ENCODE assay signal across 9 cellular contexts in the genomic region with DNA sequence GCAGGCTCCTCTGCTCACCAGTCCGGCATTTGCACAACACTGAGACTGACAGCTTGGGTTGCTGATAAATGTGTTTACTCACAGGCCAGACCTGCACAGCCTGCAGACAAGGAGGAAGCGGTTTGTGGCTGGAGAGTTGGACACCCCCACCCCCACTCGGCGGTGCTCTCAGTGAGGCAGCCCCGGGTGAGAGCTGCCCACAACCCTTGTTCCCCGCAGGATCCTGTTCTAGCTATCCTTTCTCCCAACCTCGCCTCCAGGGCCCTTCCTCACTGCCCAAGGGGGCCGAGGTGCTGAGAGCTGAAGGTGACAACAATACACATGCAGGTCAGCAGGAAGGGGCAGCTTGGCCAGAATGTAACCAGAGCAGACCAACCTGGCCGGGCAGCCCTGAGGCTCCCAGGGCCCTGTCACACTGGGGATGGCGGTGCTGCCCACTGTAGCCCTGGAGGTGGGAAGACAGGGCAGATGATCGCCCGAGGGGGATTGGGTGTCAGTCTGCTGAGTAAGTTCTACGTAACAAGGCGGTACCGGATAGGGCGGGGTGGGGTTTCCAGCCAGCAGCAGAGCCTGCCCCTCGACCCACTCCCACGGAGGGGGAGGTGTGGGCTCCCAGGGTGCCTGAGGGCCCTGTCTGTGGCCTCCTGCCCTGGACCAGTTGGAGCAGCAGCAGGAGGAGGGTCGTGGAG. TPM values are rescaled to one million over a fixed set of nuclear protein-coding genes. Genes with fewer than 3 reads are reported as not detected.
DNase-seq lines count a peak whose midpoint lies in the region; ATAC-seq and FAIRE-seq lines count a peak whose summit lies in the region.
"Had no signal": no experiment of that assay in that cellular context is flagged by ENCODE, and none has a peak within 500 bp of the region (broad histone marks: within the 10 kb centered on the region; RNA-seq: fewer than 3 reads in every experiment).

No MANE protein-coding gene starts in this region.

- peak overlapping the region in 9 of 10 donors; percentile 6 to 87 (median 62) for H3K4me3 Mint-ChIP-seq in naive thymus-derived CD8-positive, alpha-beta T cell

- peak; percentile 36 for ATAC-seq in GM18873 (IDR thresholded peaks at IDR 0.05; ENCODE audit: low FRiP score, unreplicated experiment)
- ATAC-seq in HG03196 (IDR thresholded peaks at IDR 0.05; ENCODE audit: unreplicated experiment) = peak; percentile 42
- no peak for ATAC-seq in naive thymus-derived CD8-positive, alpha-beta T cell

- no peak for FAIRE-seq in urothelium cell line (lab: Jason Lieb, UNC)
- FAIRE-seq: G401.6 had no signal

- H3K27me3 Mint-ChIP-seq in naive thymus-derived CD8-positive, alpha-beta T cell = no peaks in the 10 kb centered on the region

- peaks cover 0 to 17% (median 2%) of the 10 kb centered on the region in 3 donors for H3K36me3 Mint-ChIP-seq in naive thymus-derived CD8-positive, alpha-beta T cell

- no peaks in the 10 kb centered on the region for H3K9me3 Mint-ChIP-seq in naive thymus-derived CD8-positive, alpha-beta T cell

- POLR2A ChIA-PET in naive thymus-derived CD8-positive, alpha-beta T cell (lab: Charles Lee) = interaction anchor here (0.8 to 2.2 kb wide), 2 partner anchors 15 to 29 kb away, joined by 8 read pairs; partner anchors contain the start of genes TUBGCP2 and ZNF511

- H3K27ac Mint-ChIP-seq in naive thymus-derived CD8-positive, alpha-beta T cell = peak overlapping the region; percentile 43 to 99 (median 84)

- H3K4me1 Mint-ChIP-seq in naive thymus-derived CD8-positive, alpha-beta T cell = peaks cover 4 to 47% (median 34%) of the 10 kb centered on the region in 4 donors

- DNase-seq in 8988T = peak; percentile 83
- DNase-seq in T-helper 1 cell = peak; percentile 47 to 80 (median 52)
- peak; percentile 78 for DNase-seq in central memory CD4-positive, alpha-beta T cell
- peak in 4 of 10 donors; percentile 15 to 61 (median 40) for DNase-seq in naive thymus-derived CD8-positive, alpha-beta T cell
- DNase-seq in urothelium cell line (ENCODE audit: low spot score) = no peak
- no peak for DNase-seq in NCI-H2171 (lab: John Stamatoyannopoulos, UW)

RNA-seq across cellular contexts. Expression of gene ADAM8, which starts 2.1 kb away (rescaled TPM):
- 1 to 10 TPM; 8.5 to 9.4 TPM for total RNA-seq in naive thymus-derived CD8-positive, alpha-beta T cell
- polyA plus RNA-seq in naive thymus-derived CD8-positive, alpha-beta T cell = 10 to 100 TPM in 1 of 3 donors, 1 to 10 TPM in 2; 7.8 to 28.4 (median 9.5) TPM

RNA-seq across cellular contexts. Expression of gene TUBGCP2, which starts 30.0 kb away (rescaled TPM):
- total RNA-seq in naive thymus-derived CD8-positive, alpha-beta T cell = 10 to 100 TPM; 61.4 to 72.9 TPM
- 10 to 100 TPM; 24.7 to 35.6 (median 32.0) TPM for polyA plus RNA-seq in naive thymus-derived CD8-positive, alpha-beta T cell

RNA-seq across cellular contexts. Expression of gene ZNF511, which starts 30.0 kb away (rescaled TPM):
- 10 to 100 TPM; 38.0 to 38.3 TPM for total RNA-seq in naive thymus-derived CD8-positive, alpha-beta T cell
- polyA plus RNA-seq in naive thymus-derived CD8-positive, alpha-beta T cell = 10 to 100 TPM; 75.9 to 80.4 (median 79.2) TPM

RNA-seq across cellular contexts. Expression of gene VENTX, which starts 41.1 kb away (rescaled TPM):
- not detected for total RNA-seq in naive thymus-derived CD8-positive, alpha-beta T cell
- not detected for polyA plus RNA-seq in naive thymus-derived CD8-positive, alpha-beta T cell

RNA-seq across cellular contexts. Expression of gene UTF1, which starts 48.7 kb away (rescaled TPM):
- total RNA-seq in naive thymus-derived CD8-positive, alpha-beta T cell = not detected
- not detected for polyA plus RNA-seq in naive thymus-derived CD8-positive, alpha-beta T cell

Comparison
In these comparisons a context has a peak if more than half of its experiments do, and no peak if none do; other contexts are left out.
1. DNase-seq: peak in 8988T (single experiment), T-helper 1 cell (5 of 5) and central memory CD4-positive, alpha-beta T cell (single experiment); none in urothelium cell line (single experiment) and NCI-H2171 (single experiment).
2. ATAC-seq: peak in GM18873 (single experiment) and HG03196 (single experiment); none in naive thymus-derived CD8-positive, alpha-beta T cell (0 of 2).